In genomic region chr17:75524269-75524970, GRCh38 we compare ENCODE assay signal across 8 cellular contexts. TPM values are rescaled to one million over a fixed set of nuclear protein-coding genes. Genes with fewer than 3 reads are reported as not detected.
DNase-seq lines count a peak whose midpoint lies in the region; ATAC-seq and TF ChIP-seq lines count a peak whose summit lies in the region.

No MANE protein-coding gene starts in this region.

- no peaks in the 10 kb centered on the region for H4K20me1 ChIP-seq in DOHH2 (ENCODE audit: control insufficient read depth, insufficient read depth, low read depth, low read length)
- no peaks in the 10 kb centered on the region for H4K20me1 ChIP-seq in SU-DHL-6 (ENCODE audit: low read depth, low read length)
- H4K20me1 ChIP-seq in fibroblast of lung (ENCODE audit: control insufficient read depth, extremely low read depth, insufficient read depth, low read length), result no peaks in the 10 kb centered on the region

- H3K4me3 ChIP-seq in DOHH2 (ENCODE audit: low read length) (peak overlapping the region; percentile 89), SU-DHL-6 (ENCODE audit: insufficient read depth, low read length, poor library complexity, severe bottlenecking) (peak overlapping the region; percentile 61), fibroblast of lung (replicated peaks in 1 of 4; ENCODE audit: control extremely low read depth in 1 of 4, insufficient read depth in 1 of 4, low read depth in 3 of 4, low read length in 4 of 4) (no peak overlapping the region), trophoblast cell (ENCODE audit: low read depth, low read length) (peak overlapping the region; percentile 80)

- H3F3A ChIP-seq in DOHH2 (ENCODE audit: control insufficient read depth, insufficient read depth) (peaks cover 8% of the 10 kb centered on the region), SU-DHL-6 (ENCODE audit: insufficient read depth) (peaks cover 8% of the 10 kb centered on the region; the same call in 1 of the 2 replicates)

- H3K9ac ChIP-seq in SU-DHL-6 (ENCODE audit: low read length), result peak overlapping the region; percentile 62
- H3K9ac ChIP-seq in fibroblast of lung (ENCODE audit: insufficient read depth, low read length), result no peak overlapping the region
- no peak overlapping the region for H3K9ac ChIP-seq in trophoblast cell (ENCODE audit: low read length)

- H3K27ac ChIP-seq in DOHH2 (ENCODE audit: low read depth, low read length) (no peak overlapping the region), SU-DHL-6 (ENCODE audit: low read depth, low read length) (no peak overlapping the region), fibroblast of lung (ENCODE audit: insufficient read depth, low read length) (no peak overlapping the region), trophoblast cell (ENCODE audit: low read depth, low read length) (no peak overlapping the region)

- no peak for DNase-seq in fibroblast of lung (ENCODE audit: low read depth in 2 of 2)
- DNase-seq in trophoblast cell, result no peak
- DNase-seq in T1000 (lab: John Stamatoyannopoulos, UW), result no peak
- DNase-seq in amygdala (lab: John Stamatoyannopoulos, UW), result no peak

- H3K4ac ChIP-seq in trophoblast cell (ENCODE audit: low read depth, low read length), result no peak overlapping the region

- WGBS in trophoblast cell (ENCODE audit: extremely low coverage, insufficient coverage, insufficient read length), result no CpG with 5 or more reads among the region's 24 CpGs

- H3K27me3 ChIP-seq in DOHH2 (ENCODE audit: control insufficient read depth, low read length), result peaks cover 16% of the 10 kb centered on the region
- H3K27me3 ChIP-seq in SU-DHL-6 (ENCODE audit: low read length), result no peaks in the 10 kb centered on the region
- H3K27me3 ChIP-seq in fibroblast of lung (ENCODE audit: control insufficient read depth, insufficient read depth, low read length), result peaks cover 11% of the 10 kb centered on the region
- H3K27me3 ChIP-seq in trophoblast cell (ENCODE audit: insufficient read depth, low read length), result no peaks in the 10 kb centered on the region

- H3K18ac ChIP-seq in trophoblast cell (ENCODE audit: low read length), result no peak overlapping the region

- TF ChIP-seq CTCF in DOHH2 (IDR thresholded peaks at IDR 0.05; ENCODE audit: low read depth, low read length, poor library complexity, severe bottlenecking), result no peak
- no peak for TF ChIP-seq CTCF in SU-DHL-6 (IDR thresholded peaks at IDR 0.05; ENCODE audit: insufficient read depth, low read length, poor library complexity, severe bottlenecking)
- no peak for TF ChIP-seq CTCF in fibroblast of lung (conservative IDR thresholded peaks at IDR 0.05 in 1 of 2, IDR thresholded peaks at IDR 0.05 in 1 of 2; ENCODE audit: low read depth in 1 of 2, low read length in 2 of 2)

- H4K12ac ChIP-seq in trophoblast cell (ENCODE audit: low read depth, low read length), result no peak overlapping the region

- no peaks in the 10 kb centered on the region for H3K9me3 ChIP-seq in DOHH2 (ENCODE audit: control insufficient read depth, insufficient read depth, low read length)
- H3K9me3 ChIP-seq in SU-DHL-6 (ENCODE audit: insufficient read depth, low read length), result no peaks in the 10 kb centered on the region
- no peaks in the 10 kb centered on the region for H3K9me3 ChIP-seq in fibroblast of lung (ENCODE audit: control insufficient read depth, insufficient read depth, low read depth, low read length)
- H3K9me3 ChIP-seq in trophoblast cell (ENCODE audit: insufficient read depth, low read depth, low read length), result no peaks in the 10 kb centered on the region

- ATAC-seq in HG02938 (IDR thresholded peaks at IDR 0.05; ENCODE audit: unreplicated experiment) (no peak), GM18870 (IDR thresholded peaks at IDR 0.05; ENCODE audit: unreplicated experiment) (no peak)

- no peak overlapping the region for H4K8ac ChIP-seq in trophoblast cell (ENCODE audit: low read depth, low read length)

- no peak overlapping the region for H2BK120ac ChIP-seq in trophoblast cell (ENCODE audit: insufficient read depth, low read length, poor library complexity)

- no peak overlapping the region for H2BK5ac ChIP-seq in trophoblast cell (ENCODE audit: low read depth, low read length, poor library complexity)

- H3K36me3 ChIP-seq in DOHH2 (ENCODE audit: control insufficient read depth, low read length), result peaks cover 28% of the 10 kb centered on the region
- no peaks in the 10 kb centered on the region for H3K36me3 ChIP-seq in SU-DHL-6 (ENCODE audit: low read length)
- H3K36me3 ChIP-seq in fibroblast of lung (ENCODE audit: control insufficient read depth, insufficient read depth, low read length), result no peaks in the 10 kb centered on the region
- H3K36me3 ChIP-seq in trophoblast cell (ENCODE audit: control insufficient read depth in 1 of 2, insufficient read depth in 2 of 2, low read length in 2 of 2), result peaks cover 7 to 22% of the 10 kb centered on the region in 2 experiments

- no peak overlapping the region for H4K91ac ChIP-seq in trophoblast cell (ENCODE audit: low read depth, low read length)

- no peak overlapping the region for H2BK12ac ChIP-seq in trophoblast cell (ENCODE audit: low read length)

- H2AFZ ChIP-seq in SU-DHL-6 (ENCODE audit: low read depth, low read length, severe bottlenecking) (no peak overlapping the region), fibroblast of lung (ENCODE audit: low read length) (no peak overlapping the region), trophoblast cell (ENCODE audit: insufficient read depth, low read length, poor library complexity) (no peak overlapping the region)

- no peak overlapping the region for H3K14ac ChIP-seq in trophoblast cell (ENCODE audit: low read length)

- peaks cover 18% of the 10 kb centered on the region for H3K4me1 ChIP-seq in DOHH2 (ENCODE audit: control insufficient read depth, low read length)
- H3K4me1 ChIP-seq in fibroblast of lung (ENCODE audit: control insufficient read depth, extremely low read depth, insufficient read depth, low read length), result no peaks in the 10 kb centered on the region
- H3K4me1 ChIP-seq in trophoblast cell (ENCODE audit: control insufficient read depth in 1 of 2, insufficient read depth in 2 of 2, low read length in 2 of 2), result peaks cover 5 to 10% of the 10 kb centered on the region in 2 experiments

- H3K9me2 ChIP-seq in DOHH2 (replicated peaks; ENCODE audit: control insufficient read depth, low read length), result no peaks in the 10 kb centered on the region
- H3K9me2 ChIP-seq in SU-DHL-6 (replicated peaks; ENCODE audit: insufficient read depth, low read length), result no peaks in the 10 kb centered on the region

- H3K23ac ChIP-seq in trophoblast cell (ENCODE audit: low read length), result no peak overlapping the region

- peak overlapping the region; percentile 92 for H3K4me2 ChIP-seq in DOHH2 (ENCODE audit: low read length)
- H3K4me2 ChIP-seq in SU-DHL-6 (ENCODE audit: low read depth, low read length, poor library complexity, severe bottlenecking), result peak overlapping the region; percentile 84
- H3K4me2 ChIP-seq in fibroblast of lung (ENCODE audit: extremely low read depth, insufficient read depth, low read length), result peak overlapping the region; percentile 78
- peak overlapping the region; percentile 85 for H3K4me2 ChIP-seq in trophoblast cell (ENCODE audit: low read length)

- H2AK5ac ChIP-seq in trophoblast cell (ENCODE audit: low read length), result no peak overlapping the region

- peaks cover 3% of the 10 kb centered on the region for H3K79me1 ChIP-seq in trophoblast cell (ENCODE audit: low read length)

- H3K79me2 ChIP-seq in DOHH2 (ENCODE audit: control insufficient read depth, low read length) (no peaks in the 10 kb centered on the region), SU-DHL-6 (ENCODE audit: insufficient read depth, low read length) (no peaks in the 10 kb centered on the region), fibroblast of lung (ENCODE audit: control insufficient read depth, insufficient read depth, low read length) (no peaks in the 10 kb centered on the region), trophoblast cell (ENCODE audit: control insufficient read depth, insufficient read depth, low read length, poor library complexity) (no peaks in the 10 kb centered on the region)

RNA-seq across cellular contexts. Expression of gene LLGL2, which starts 1.1 kb away (rescaled TPM):
- total RNA-seq in fibroblast of lung, result 0.26 and 0.33 TPM in 2 replicates
- polyA plus RNA-seq in fibroblast of lung, result 0.02 and 0.03 TPM in 2 replicates
- polyA plus RNA-seq in fibroblast of lung (2012), result 0.08 and 0.48 TPM in 2 replicates
- not detected in 2 replicates for polyA minus RNA-seq in fibroblast of lung (ENCODE audit: low replicate concordance)
- polyA plus RNA-seq in trophoblast cell (2013), result 25.4 and 29.0 TPM in 2 replicates

RNA-seq across cellular contexts. Expression of gene TSEN54, which starts 8.1 kb away (rescaled TPM):
- 7.8 and 10.0 TPM in 2 replicates for total RNA-seq in fibroblast of lung
- polyA plus RNA-seq in fibroblast of lung, result 5.3 and 10.1 TPM in 2 replicates
- polyA plus RNA-seq in fibroblast of lung (2012), result 6.1 and 11.4 TPM in 2 replicates
- polyA minus RNA-seq in fibroblast of lung (ENCODE audit: low replicate concordance), result 9.1 and 13.8 TPM in 2 replicates
- 10.4 and 11.3 TPM in 2 replicates for polyA plus RNA-seq in trophoblast cell (2013)

RNA-seq across cellular contexts. Expression of gene CASKIN2, which starts 9.1 kb away (rescaled TPM):
- total RNA-seq in fibroblast of lung, result 4.9 and 8.3 TPM in 2 replicates
- 3.4 and 4.5 TPM in 2 replicates for polyA plus RNA-seq in fibroblast of lung
- 6.5 and 7.7 TPM in 2 replicates for polyA plus RNA-seq in fibroblast of lung (2012)
- 22.1 and 28.7 TPM in 2 replicates for polyA minus RNA-seq in fibroblast of lung (ENCODE audit: low replicate concordance)
- polyA plus RNA-seq in trophoblast cell (2013), result 5.6 and 5.7 TPM in 2 replicates

Comparison
In these comparisons a context has a peak if more than half of its experiments do, and no peak if none do; other contexts are left out.
1. H3K4me3 ChIP-seq: peak in DOHH2 (single experiment), SU-DHL-6 (single experiment) and trophoblast cell (single experiment); none in fibroblast of lung (0 of 4).
2. Peak in every context shown above with its lines, with median percentiles within 50 percentile points of each other: H3K4me2 ChIP-seq.